In genomic region chr2:148877403-148877740, GRCh38 we compare ENCODE assay signal across 12 cellular contexts. TPM values are rescaled to one million over a fixed set of nuclear protein-coding genes. Genes with fewer than 3 reads are reported as not detected.
DNase-seq lines count a peak whose midpoint lies in the region; TF ChIP-seq lines count a peak whose summit lies in the region.
"Had no signal": no experiment of that assay in that cellular context is flagged by ENCODE, and none has a peak within 500 bp of the region (broad histone marks: within the 10 kb centered on the region; RNA-seq: fewer than 3 reads in every experiment).

No MANE protein-coding gene starts in this region.

- no peak for TF ChIP-seq POLR2A in breast epithelium (IDR thresholded peaks at IDR 0.05)
- no peak for TF ChIP-seq POLR2A in vagina (IDR thresholded peaks at IDR 0.05)

- 17% methylated on average over 1 of the region's 1 CpG for WGBS in mammary epithelial cell (ENCODE audit: low coverage, missing lambda C conversion rate)

- POLR2A ChIA-PET in activated CD4-positive, alpha-beta memory T cell treated with anti-CD3 and anti-CD28 coated beads for 36 hours (lab: Charles Lee) = interaction anchor here (1.4 kb wide), 1 partner anchor 61 kb away, joined by 3 read pairs; no protein-coding TSS in a partner anchor

- H3K27ac Mint-ChIP-seq in activated CD4-positive, alpha-beta memory T cell treated with anti-CD3 and anti-CD28 coated beads for 36 hours = no peak overlapping the region
- no peak overlapping the region for H3K27ac Mint-ChIP-seq in immature natural killer cell

- H3K4me3 Mint-ChIP-seq in activated CD4-positive, alpha-beta memory T cell treated with anti-CD3 and anti-CD28 coated beads for 36 hours = peak overlapping the region; percentile 86
- H3K4me3 Mint-ChIP-seq in immature natural killer cell = peak overlapping the region; percentile 38 to 72 (median 70)

- dilution Hi-C loops in mammary epithelial cell (cut with HindIII; ENCODE audit: low sequenced_read_pairs) = no loop called here

- DNase-seq in breast epithelium (ENCODE audit: low spot score in 2 of 2) = no peak
- DNase-seq in mammary epithelial cell = no peak
- DNase-seq in activated CD4-positive, alpha-beta memory T cell treated with anti-CD3 and anti-CD28 coated beads for 36 hours = no peak
- DNase-seq in immature natural killer cell = no peak
- DNase-seq in vagina (ENCODE audit: extremely low spot score in 2 of 2) = no peak
- DNase-seq in NCI-H510A (lab: John Stamatoyannopoulos, UW) = no peak
- DNase-seq in RKO (ENCODE audit: low spot score) = no peak
- no peak for DNase-seq in NCI-H1436 (lab: John Stamatoyannopoulos, UW)
- DNase-seq: brain microvascular endothelial cell, NCI-H226, uterus had no signal

- H3K9ac ChIP-seq in mammary epithelial cell (ENCODE audit: insufficient read depth, low read length) = no peak overlapping the region

- intact Hi-C loops in breast epithelium (cut with DNase I; ENCODE audit: low total_unique reads) = no loop called here
- intact Hi-C loops in mammary epithelial cell (cut with micrococcal nuclease) = no loop called here
- intact Hi-C loops in activated CD4-positive, alpha-beta memory T cell treated with anti-CD3 and anti-CD28 coated beads for 36 hours (cut with micrococcal nuclease) = loop anchor here (5.0 kb wide), 1 partner anchor 150 kb away; no protein-coding TSS in a partner anchor
- intact Hi-C loops in vagina (cut with DNase I) = no loop called here

- no peak overlapping the region for H3K4me2 ChIP-seq in mammary epithelial cell (ENCODE audit: insufficient read depth, low read depth, low read length)

- H3K9me3 ChIP-seq in breast epithelium (peaks cover 6 to 12% of the 10 kb centered on the region in 2 donors), mammary epithelial cell (replicated peaks; ENCODE audit: insufficient read depth, low read length) (no peaks in the 10 kb centered on the region), vagina (no peaks in the 10 kb centered on the region)
- H3K9me3 ChIP-seq: uterus had no signal

- H2AFZ ChIP-seq in mammary epithelial cell (ENCODE audit: low read depth, low read length) = no peak overlapping the region

- peaks cover 6% of the 10 kb centered on the region for H3K27me3 Mint-ChIP-seq in activated CD4-positive, alpha-beta memory T cell treated with anti-CD3 and anti-CD28 coated beads for 36 hours
- peaks cover 21 to 28% (median 22%) of the 10 kb centered on the region in 3 donors for H3K27me3 Mint-ChIP-seq in immature natural killer cell (ENCODE audit: low read depth in 3 of 3)

- CTCF ChIA-PET in mammary epithelial cell (lab: Charles Lee; ENCODE audit: low non-redundant PET) = no interaction called here
- CTCF ChIA-PET in activated CD4-positive, alpha-beta memory T cell treated with anti-CD3 and anti-CD28 coated beads for 36 hours (lab: Charles Lee) = no interaction called here

- H4K20me1 ChIP-seq in mammary epithelial cell (ENCODE audit: insufficient read depth, low read length) = no peaks in the 10 kb centered on the region

- H3K4me3 ChIP-seq in breast epithelium (peak overlapping the region in 2 of 3 donors; percentile 58 to 84), mammary epithelial cell (replicated peaks in 1 of 3; ENCODE audit: insufficient read depth in 1 of 3, low read depth in 2 of 3, low read length in 3 of 3) (no peak overlapping the region), vagina (no peak overlapping the region)
- H3K4me3 ChIP-seq: K562, uterus had no signal

- TF ChIP-seq CTCF in breast epithelium (IDR thresholded peaks at IDR 0.05) (no peak), mammary epithelial cell (conservative IDR thresholded peaks at IDR 0.05 in 1 of 2, IDR thresholded peaks at IDR 0.05 in 1 of 2; ENCODE audit: extremely low read depth in 1 of 2, insufficient read depth in 1 of 2, low read depth in 1 of 2, low read length in 2 of 2) (no peak), vagina (IDR thresholded peaks at IDR 0.05) (no peak)

- peaks cover 0 to 17% of the 10 kb centered on the region in 2 donors for H3K27me3 ChIP-seq in breast epithelium
- H3K27me3 ChIP-seq in mammary epithelial cell (ENCODE audit: insufficient read depth, low read length) = peaks cover 24% of the 10 kb centered on the region
- no peaks in the 10 kb centered on the region for H3K27me3 ChIP-seq in vagina

- no peak overlapping the region for H3K27ac ChIP-seq in breast epithelium
- no peak overlapping the region for H3K27ac ChIP-seq in mammary epithelial cell (ENCODE audit: insufficient read depth, low read depth, low read length)
- H3K27ac ChIP-seq in vagina = peak overlapping the region; percentile 32
- H3K27ac ChIP-seq: brain microvascular endothelial cell, uterus had no signal

- no peaks in the 10 kb centered on the region for H3K79me2 ChIP-seq in mammary epithelial cell (ENCODE audit: insufficient read depth, low read length)

- H3K36me3 ChIP-seq in breast epithelium = no peaks in the 10 kb centered on the region
- no peaks in the 10 kb centered on the region for H3K36me3 ChIP-seq in mammary epithelial cell (ENCODE audit: insufficient read depth, low read length)
- no peaks in the 10 kb centered on the region for H3K36me3 ChIP-seq in vagina
- H3K36me3 ChIP-seq: brain microvascular endothelial cell, uterus had no signal

- H3K36me3 Mint-ChIP-seq in activated CD4-positive, alpha-beta memory T cell treated with anti-CD3 and anti-CD28 coated beads for 36 hours = peaks cover 6% of the 10 kb centered on the region
- peaks cover 0 to 3% (median 3%) of the 10 kb centered on the region in 3 donors for H3K36me3 Mint-ChIP-seq in immature natural killer cell

- peaks cover 0 to 3% of the 10 kb centered on the region in 2 donors for H3K4me1 ChIP-seq in breast epithelium
- H3K4me1 ChIP-seq in mammary epithelial cell (ENCODE audit: insufficient read depth, low read length) = no peaks in the 10 kb centered on the region
- peaks cover 24% of the 10 kb centered on the region for H3K4me1 ChIP-seq in vagina

- peaks cover 4% of the 10 kb centered on the region for H3K9me3 Mint-ChIP-seq in activated CD4-positive, alpha-beta memory T cell treated with anti-CD3 and anti-CD28 coated beads for 36 hours
- H3K9me3 Mint-ChIP-seq in immature natural killer cell = peaks cover 0 to 6% (median 2%) of the 10 kb centered on the region in 6 donors

- peaks cover 10% of the 10 kb centered on the region for H3K4me1 Mint-ChIP-seq in activated CD4-positive, alpha-beta memory T cell treated with anti-CD3 and anti-CD28 coated beads for 36 hours (ENCODE audit: low read depth)
- H3K4me1 Mint-ChIP-seq in immature natural killer cell = peaks cover 14 to 20% of the 10 kb centered on the region in 2 donors

- no TSS peak for BruUV-seq in mammary epithelial cell (replicated peaks; lab: Mats Ljungman, UMichigan)

- in situ Hi-C loops in mammary epithelial cell (cut with MboI; ENCODE audit: low sequenced_read_pairs in 2 of 2) = no loop called here

RNA-seq across cellular contexts. Expression of gene KIF5C, which starts 2.3 kb away (rescaled TPM):
- total RNA-seq in breast epithelium = 10 to 100 TPM in 1 of 3 donors, 1 to 10 TPM in 2; 2.7 to 13.3 (median 6.2) TPM
- total RNA-seq in mammary epithelial cell = under 1 TPM in 1 of 2 donors, not detected in 1; under 0.01 TPM
- polyA plus RNA-seq in mammary epithelial cell = 0.06 TPM
- 0.31 TPM for polyA minus RNA-seq in mammary epithelial cell
- 10 to 100 TPM; 25.2 to 30.8 TPM for total RNA-seq in activated CD4-positive, alpha-beta memory T cell treated with anti-CD3 and anti-CD28 coated beads for 36 hours
- polyA plus RNA-seq in immature natural killer cell = 1 to 10 TPM in 1 of 3 donors, under 1 TPM in 1, not detected in 1; 0.20 to 1.1 TPM
- 13.3 TPM for total RNA-seq in vagina

Comparison
In these comparisons a context has a peak if more than half of its experiments do, and no peak if none do; other contexts are left out.
1. H3K4me3 ChIP-seq: peak in breast epithelium (2 of 3); none in mammary epithelial cell (0 of 3) and vagina (0 of 2).